ENCODE assay signal across 14 cellular contexts in genomic region chr17:49022391-49022941, GRCh38. TPM values are rescaled to one million over a fixed set of nuclear protein-coding genes. Genes with fewer than 3 reads are reported as not detected.
A peak's percentile ranks its signal among the peaks of the same experiment; 100 is the strongest.
DNase-seq lines count a peak whose midpoint lies in the region; ATAC-seq, FAIRE-seq and TF ChIP-seq lines count a peak whose summit lies in the region.
"Had no signal": no experiment of that assay in that cellular context is flagged by ENCODE, and none has a peak within 500 bp of the region (broad histone marks: within the 10 kb centered on the region; RNA-seq: fewer than 3 reads in every experiment).

No MANE protein-coding gene starts in this region.

- no peak overlapping the region for H3K27ac Mint-ChIP-seq in activated T-helper 1 cell treated with anti-CD3 and anti-CD28 coated beads, Interleukin-12 subunit alpha, Interleukin-12 subunit beta, Interleukin-2, Interleukin-4 antibody, amounts not matched to agents 30 ng/mL and 10 ng/mL and 1 ng/mL, durations not matched to agents 14 hours and 24 hours and 36 hours
- H3K27ac Mint-ChIP-seq: activated naive CD8-positive, alpha-beta T cell; natural killer cell treated with Interleukin-12 subunit alpha and Interleukin-12 subunit beta and Interleukin-15 and Interleukin-18, amount 100 ng/mL, for 72 hours had no signal

- TF ChIP-seq RAD21 in A549 (conservative IDR thresholded peaks at IDR 0.05 in 1 of 2, IDR thresholded peaks at IDR 0.05 in 1 of 2): no peak

- peaks cover 14% of the 10 kb centered on the region for H3K27me3 Mint-ChIP-seq in activated T-helper 1 cell treated with anti-CD3 and anti-CD28 coated beads, Interleukin-12 subunit alpha, Interleukin-12 subunit beta, Interleukin-2, Interleukin-4 antibody, amounts not matched to agents 30 ng/mL and 10 ng/mL and 1 ng/mL, durations not matched to agents 14 hours and 24 hours and 36 hours (ENCODE audit: insufficient read depth)

- intact Hi-C loops in activated T-helper 1 cell treated with anti-CD3 and anti-CD28 coated beads, Interleukin-12 subunit alpha, Interleukin-12 subunit beta, Interleukin-2, Interleukin-4 antibody, amounts not matched to agents 30 ng/mL and 10 ng/mL and 1 ng/mL, durations not matched to agents 14 hours and 24 hours and 36 hours (cut with micrococcal nuclease): no loop called here

- no peak overlapping the region for H3K4me3 Mint-ChIP-seq in activated T-helper 1 cell treated with anti-CD3 and anti-CD28 coated beads, Interleukin-12 subunit alpha, Interleukin-12 subunit beta, Interleukin-2, Interleukin-4 antibody, amounts not matched to agents 30 ng/mL and 10 ng/mL and 1 ng/mL, durations not matched to agents 14 hours and 24 hours and 36 hours
- H3K4me3 Mint-ChIP-seq: activated naive CD8-positive, alpha-beta T cell; natural killer cell treated with Interleukin-12 subunit alpha and Interleukin-12 subunit beta and Interleukin-15 and Interleukin-18, amount 100 ng/mL, for 72 hours had no signal

- no peak for TF ChIP-seq POLR2A in A549 (IDR thresholded peaks at IDR 0.05; ENCODE audit: low read length)

- ATAC-seq in A549 (peak; percentile 65 to 67), GM21447 (IDR thresholded peaks at IDR 0.05; ENCODE audit: unreplicated experiment) (no peak)
- ATAC-seq: foreskin keratinocyte had no signal

- CTCF ChIA-PET in A549 (lab: Yijun Ruan, JAX): interaction anchor here (0.8 to 30.3 kb wide), 5 partner anchors 10 to 93 kb away, joined by 3 to 639 read pairs (median 4); no protein-coding TSS in a partner anchor

- H3K36me3 Mint-ChIP-seq in activated T-helper 1 cell treated with anti-CD3 and anti-CD28 coated beads, Interleukin-12 subunit alpha, Interleukin-12 subunit beta, Interleukin-2, Interleukin-4 antibody, amounts not matched to agents 30 ng/mL and 10 ng/mL and 1 ng/mL, durations not matched to agents 14 hours and 24 hours and 36 hours (ENCODE audit: low read depth): no peaks in the 10 kb centered on the region
- H3K36me3 Mint-ChIP-seq: activated naive CD8-positive, alpha-beta T cell; natural killer cell treated with Interleukin-12 subunit alpha and Interleukin-12 subunit beta and Interleukin-15 and Interleukin-18, amount 100 ng/mL, for 72 hours had no signal

- POLR2A ChIA-PET in A549 (lab: Yijun Ruan, JAX): no interaction called here

- H3K4me2 ChIP-seq in A549: peak overlapping the region; percentile 71

- peak overlapping the region; percentile 79 to 90 for H3K27ac ChIP-seq in A549
- H3K27ac ChIP-seq: foreskin keratinocyte, tibial artery had no signal

- H3K4me3 ChIP-seq in A549 (peak overlapping the region; percentile 7; the same call in 1 of the 3 replicates), bronchial epithelial cell (ENCODE audit: low read depth, low read length) (no peak overlapping the region)
- H3K4me3 ChIP-seq: tibial artery had no signal

- H3K36me3 ChIP-seq in bronchial epithelial cell (ENCODE audit: control insufficient read depth, insufficient read depth, low read length): no peaks in the 10 kb centered on the region
- H3K36me3 ChIP-seq: tibial artery had no signal

- DNase-seq in A549 (ENCODE audit: low read depth in 1 of 2, low spot score in 1 of 2) (peak; percentile 53 to 69), HTR-8/SVneo (ENCODE audit: insufficient read length, low spot score) (peak; percentile 90), bronchial epithelial cell (ENCODE audit: low read depth) (peak; percentile 39), kidney glomerular epithelial cell (lab: John Stamatoyannopoulos, UW) (peak; percentile 57), HuH-7 (ENCODE audit: low spot score) (no peak), amniotic stem cell (lab: John Stamatoyannopoulos, UW) (no peak)
- no peak for DNase-seq in activated T-helper 1 cell treated with anti-CD3 and anti-CD28 coated beads, Interleukin-12 subunit alpha, Interleukin-12 subunit beta, Interleukin-2, Interleukin-4 antibody, amounts not matched to agents 30 ng/mL and 10 ng/mL and 1 ng/mL, durations not matched to agents 14 hours and 24 hours and 36 hours (ENCODE audit: low spot score)
- DNase-seq: activated CD4-positive, alpha-beta T cell treated with anti-CD3 and anti-CD28 coated beads for 1 hour; NCI-H1092 had no signal

- no peak for TF ChIP-seq CTCF in A549 (IDR thresholded peaks at IDR 0.05)
- TF ChIP-seq CTCF in bronchial epithelial cell (IDR thresholded peaks at IDR 0.05; ENCODE audit: insufficient read depth, low read length, severe bottlenecking): no peak

- FAIRE-seq in A549 (lab: Jason Lieb, UNC): peak; percentile 23
- peak; percentile 97 for FAIRE-seq in HTR-8/SVneo (lab: Jason Lieb, UNC)
- FAIRE-seq in bronchial epithelial cell (lab: Jason Lieb, UNC): no peak

- H3K9me3 ChIP-seq in A549: no peaks in the 10 kb centered on the region
- H3K9me3 ChIP-seq: tibial artery had no signal

- H3K9me3 Mint-ChIP-seq in activated T-helper 1 cell treated with anti-CD3 and anti-CD28 coated beads, Interleukin-12 subunit alpha, Interleukin-12 subunit beta, Interleukin-2, Interleukin-4 antibody, amounts not matched to agents 30 ng/mL and 10 ng/mL and 1 ng/mL, durations not matched to agents 14 hours and 24 hours and 36 hours: no peaks in the 10 kb centered on the region
- H3K9me3 Mint-ChIP-seq: natural killer cell treated with Interleukin-12 subunit alpha and Interleukin-12 subunit beta and Interleukin-15 and Interleukin-18, amount 100 ng/mL, for 72 hours had no signal

- TF ChIP-seq EP300 in A549 (IDR thresholded peaks at IDR 0.05): peak; percentile 20 to 42; a peak in 1 of 5 replicates

- H3K4me1 Mint-ChIP-seq in activated T-helper 1 cell treated with anti-CD3 and anti-CD28 coated beads, Interleukin-12 subunit alpha, Interleukin-12 subunit beta, Interleukin-2, Interleukin-4 antibody, amounts not matched to agents 30 ng/mL and 10 ng/mL and 1 ng/mL, durations not matched to agents 14 hours and 24 hours and 36 hours (ENCODE audit: low read depth): no peaks in the 10 kb centered on the region

- no peaks in the 10 kb centered on the region for H3K27me3 ChIP-seq in bronchial epithelial cell (ENCODE audit: control insufficient read depth, insufficient read depth, low read length)
- H3K27me3 ChIP-seq: foreskin keratinocyte had no signal

- 22% methylated on average over 6 of the region's 6 CpGs for WGBS in A549 (ENCODE audit: missing lambda C conversion rate)

- peaks cover 76% of the 10 kb centered on the region for H3K4me1 ChIP-seq in A549
- H3K4me1 ChIP-seq: foreskin keratinocyte, tibial artery had no signal

TF ChIP-seq in A549, 52 proteins besides CTCF, POLR2A, EP300 and RAD21 (continues in another document):
- TF ChIP-seq MAX (IDR thresholded peaks at IDR 0.05): peak; percentile 50
- TF ChIP-seq ZSCAN20 (CRISPR knock-in tag; IDR thresholded peaks at IDR 0.05): no peak
- TF ChIP-seq SMC3 (IDR thresholded peaks at IDR 0.05): 0 out of 3 replicates have a peak, but pooled peaks have one; percentile 22
- 0 out of 3 replicates have a peak, but pooled peaks have one; percentile 32 for TF ChIP-seq BCL3 (IDR thresholded peaks at IDR 0.05)
- peak; percentile 48; the same call in 1 of the 2 replicates for TF ChIP-seq GATA3 (IDR thresholded peaks at IDR 0.05; ENCODE audit: borderline replicate concordance)
- TF ChIP-seq JUN (IDR thresholded peaks at IDR 0.05): peak in 1 of 2 experiments; percentile 66; a peak in 2 of 5 replicates
- peak in 1 of 2 experiments; percentile 61; a peak in 1 of 4 replicates for TF ChIP-seq CEBPB (IDR thresholded peaks at IDR 0.05)

RNA-seq across cellular contexts. Expression of gene IGF2BP1, which starts 25.3 kb away (rescaled TPM):
- polyA plus RNA-seq in A549 (2011; rRNA removed) (26.2 and 30.1 TPM in 2 replicates), A549 (2017; fragmentation: RNase III; extraction: RNeasy Plus Mini Kit Qiagen cat#74134 plus additional on column Dnase treatment) (38.0 to 42.3 TPM (median 40.3 TPM) in 3 replicates)
- 31.0 and 37.6 TPM in 2 replicates for polyA plus RNA-seq in A549 (2012; cell fraction: cytosol; rRNA removed)
- polyA plus RNA-seq in A549 (2012; cell fraction: nucleus; rRNA removed): 47.7 and 67.8 TPM in 2 replicates
- 56.3 and 83.5 TPM in 2 replicates for polyA minus RNA-seq in A549 (2011; rRNA and poly(A)+ RNA removed)
- not detected in 2 replicates for total RNA-seq in bronchial epithelial cell
- not detected in 2 replicates for total RNA-seq in activated T-helper 1 cell treated with anti-CD3 and anti-CD28 coated beads, Interleukin-12 subunit alpha, Interleukin-12 subunit beta, Interleukin-2, Interleukin-4 antibody, amounts not matched to agents 30 ng/mL and 10 ng/mL and 1 ng/mL, durations not matched to agents 14 hours and 24 hours and 36 hours
- total RNA-seq: foreskin keratinocyte had no signal
- polyA plus RNA-seq: foreskin keratinocyte had no signal

RNA-seq across cellular contexts. Expression of gene GIP, which starts 54.1 kb away (rescaled TPM):
- polyA plus RNA-seq in A549 (2011; rRNA removed) (6.1 and 6.3 TPM in 2 replicates), A549 (2017; fragmentation: RNase III; extraction: RNeasy Plus Mini Kit Qiagen cat#74134 plus additional on column Dnase treatment) (3.5 to 5.2 TPM (median 5.2 TPM) in 3 replicates)
- polyA plus RNA-seq in A549 (2012; cell fraction: cytosol; rRNA removed): 2.6 TPM in 2 replicates
- 0.31 and 0.61 TPM in 2 replicates for polyA plus RNA-seq in A549 (2012; cell fraction: nucleus; rRNA removed)
- 3.6 and 6.1 TPM in 2 replicates for polyA minus RNA-seq in A549 (2011; rRNA and poly(A)+ RNA removed)
- not detected in 2 replicates for total RNA-seq in bronchial epithelial cell
- total RNA-seq in activated T-helper 1 cell treated with anti-CD3 and anti-CD28 coated beads, Interleukin-12 subunit alpha, Interleukin-12 subunit beta, Interleukin-2, Interleukin-4 antibody, amounts not matched to agents 30 ng/mL and 10 ng/mL and 1 ng/mL, durations not matched to agents 14 hours and 24 hours and 36 hours: not detected in 2 replicates
- total RNA-seq: foreskin keratinocyte; natural killer cell treated with Interleukin-12 subunit alpha and Interleukin-12 subunit beta and Interleukin-15 and Interleukin-18, amount 100 ng/mL, for 72 hours had no signal
- polyA plus RNA-seq: foreskin keratinocyte had no signal

Comparison
In these comparisons a context has a peak if more than half of its experiments do, and no peak if none do; other contexts are left out.
1. DNase-seq: peak in A549 (2 of 2), HTR-8/SVneo (single experiment), bronchial epithelial cell (single experiment) and kidney glomerular epithelial cell (single experiment); none in activated T-helper 1 cell treated with anti-CD3 and anti-CD28 coated beads, Interleukin-12 subunit alpha, Interleukin-12 subunit beta, Interleukin-2, Interleukin-4 antibody, amounts not matched to agents 30 ng/mL and 10 ng/mL and 1 ng/mL, durations not matched to agents 14 hours and 24 hours and 36 hours (single experiment), HuH-7 (single experiment) and amniotic stem cell (single experiment).